Comparison of ENCODE assay signal across 26 cellular contexts in the genomic region with DNA sequence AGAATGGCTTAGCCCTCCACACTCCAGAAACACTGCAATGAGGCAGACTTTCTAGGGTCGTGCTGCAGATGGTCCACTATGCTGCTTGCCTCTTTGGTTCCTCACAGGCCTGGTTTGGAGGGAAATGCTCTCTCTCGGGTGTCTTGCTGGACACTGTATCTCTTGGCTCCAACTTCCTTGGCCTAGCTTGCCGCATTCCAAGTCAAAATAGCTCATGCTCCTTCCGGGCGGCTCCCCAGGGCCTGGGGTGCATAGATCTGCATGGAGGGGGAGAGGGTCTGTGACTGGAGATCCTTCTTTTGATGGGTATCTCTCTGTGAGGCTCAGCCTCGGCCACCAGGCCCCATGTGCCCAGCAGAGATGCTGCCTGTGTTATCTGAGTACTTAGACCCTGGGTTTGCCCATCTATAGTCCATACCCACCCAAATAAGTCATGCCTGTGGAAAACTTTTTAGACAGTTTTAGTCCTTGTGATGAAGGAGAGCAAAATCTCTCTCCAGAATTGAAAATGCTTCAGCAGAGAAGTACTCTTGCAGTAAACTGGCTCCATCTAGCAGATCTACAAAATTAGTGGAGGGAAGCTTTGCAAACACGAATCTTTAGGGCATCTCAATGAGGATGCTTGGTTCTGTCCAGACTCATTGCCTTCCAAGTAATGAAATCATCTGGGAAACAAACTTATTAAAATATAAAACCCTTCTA.
"Had no signal": no experiment of that assay in that cellular context is flagged by ENCODE, and none has a peak within 500 bp of the region (broad histone marks: within the 10 kb centered on the region; RNA-seq: fewer than 3 reads in every experiment).

No MANE protein-coding gene starts in this region.

- H3K27ac ChIP-seq: brain microvascular endothelial cell, cardiac muscle cell, KMS-11, RWPE1 had no signal

- H3K9me3 ChIP-seq: MG63 had no signal

- H3K9ac ChIP-seq: KMS-11 had no signal

- H3K4me3 ChIP-seq: cardiac muscle cell, MG63 had no signal

- DNase-seq: activated CD4-positive, alpha-beta T cell treated with anti-CD3 and anti-CD28 coated beads for 1 hour; activated CD4-positive, alpha-beta T cell treated with anti-CD3 and anti-CD28 coated beads, Interleukin-2, amount 10 ng/mL, durations not matched to agents 24 days and 14 days; activated CD4-positive, alpha-beta T cell treated with anti-CD3 and anti-CD28 coated beads, Interleukin-2, amount 50 U/mL, for 48 hours; activated CD8-positive, alpha-beta memory T cell treated with anti-CD3 and anti-CD28 coated beads, Interleukin-2, amount 10 ng/mL, durations not matched to agents 7 days and 5 days; activated effector memory CD4-positive, alpha-beta T cell treated with Interleukin-2 at 50 U/mL for 16 hours; activated naive CD4-positive, alpha-beta T cell treated with Interleukin-2 at 50 U/mL for 16 hours; activated naive CD8-positive, alpha-beta T cell treated with anti-CD3 and anti-CD28 coated beads, Interleukin-2, amount 50 U/mL, for 24 hours; activated T-cell treated with anti-CD3 and anti-CD28 coated beads, Interleukin-2, amount 50 U/mL, for 24 hours; amniotic stem cell; brain microvascular endothelial cell; MG63; NCI-H1105 treated with DMSO at 0.1 percent for 48 hours; NCI-H1436 treated with DMSO at 0.1 percent for 48 hours; NCI-H187; NCI-H2081; NCI-H510A treated with DMSO at 0.1 percent for 48 hours; NCI-H69; NK-92 treated with Interleukin-12 subunit alpha and Interleukin-12 subunit beta, amount 100 ng/mL, for 24 hours; OCI-M1; SHP77 treated with DMSO at 0.1 percent for 48 hours had no signal

- H3K27me3 ChIP-seq: brain microvascular endothelial cell, cardiac muscle cell, MG63 had no signal

- H3K4me2 ChIP-seq: KMS-11 had no signal

- ATAC-seq: activated CD8-positive, alpha-beta memory T cell treated with anti-CD3 and anti-CD28 coated beads, Interleukin-2, amount 10 ng/mL, durations not matched to agents 7 days and 5 days; activated naive CD4-positive, alpha-beta T cell treated with anti-CD3 and anti-CD28 coated beads, Interleukin-2, amount 50 U/mL, for 72 hours; activated naive CD8-positive, alpha-beta T cell treated with anti-CD3 and anti-CD28 coated beads, Interleukin-2, amount 50 U/mL, for 24 hours; Panc1; WTC11 had no signal

- H3K36me3 ChIP-seq: brain microvascular endothelial cell, cardiac muscle cell, MG63 had no signal
